ENCODE assay signal across 18 cellular contexts in the genomic region with DNA sequence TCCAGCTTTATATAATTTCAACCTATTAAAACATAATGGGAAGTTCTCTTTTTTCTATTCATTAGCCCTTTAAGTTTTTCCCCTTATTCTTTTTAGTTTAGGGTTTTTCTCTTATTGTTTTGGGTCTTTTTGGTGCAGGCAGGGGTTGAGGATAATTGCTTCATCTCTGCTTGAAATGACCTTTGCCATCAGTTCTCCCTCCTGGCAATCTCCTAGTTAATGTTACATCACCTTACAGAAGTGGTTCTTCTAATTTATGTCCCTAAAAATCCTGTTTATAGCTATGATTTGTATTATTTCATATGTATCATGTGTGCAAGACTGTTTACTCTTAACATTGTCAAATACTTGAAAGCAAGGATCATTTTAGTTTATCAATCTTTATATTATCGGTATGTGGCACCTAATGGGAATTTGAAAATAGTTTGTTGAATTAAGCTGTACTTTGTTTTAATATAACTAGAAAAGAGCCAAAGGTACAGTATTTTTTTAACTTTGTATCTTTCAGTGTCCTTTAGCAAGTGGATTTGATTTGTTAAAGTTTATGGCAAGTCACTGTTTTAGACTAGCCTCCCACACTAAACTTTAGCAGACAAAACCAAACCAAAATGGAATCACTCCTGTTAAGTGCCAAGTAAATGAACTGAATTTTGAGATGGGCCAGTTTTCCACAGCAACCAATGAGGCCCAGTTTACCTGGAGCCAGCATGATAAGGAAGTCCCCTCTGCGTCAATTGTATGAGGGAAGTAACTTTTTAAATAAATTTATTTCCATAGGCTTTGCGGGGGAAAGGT. TPM values are rescaled to one million over a fixed set of nuclear protein-coding genes. Genes with fewer than 3 reads are reported as not detected.
"Had no signal": no experiment of that assay in that cellular context is flagged by ENCODE, and none has a peak within 500 bp of the region (broad histone marks: within the 10 kb centered on the region; RNA-seq: fewer than 3 reads in every experiment).

No MANE protein-coding gene starts in this region.

- DNase-seq: effector CD4-positive, alpha-beta T cell; endodermal cell; erythroblast; foreskin keratinocyte; left colon; mammary epithelial cell; naive thymus-derived CD4-positive, alpha-beta T cell; posterior cingulate gyrus; small intestine; stimulated activated CD4-positive, alpha-beta T cell treated with anti-CD3 and anti-CD28 coated beads, Interleukin-12 subunit alpha, Interleukin-12 subunit beta, amount 100 ng/mL, for 4 hours; tibial artery; upper lobe of left lung; uterus had no signal

- H3K4me3 Mint-ChIP-seq: endodermal cell; naive thymus-derived CD4-positive, alpha-beta T cell; neural crest cell; stimulated activated naive CD8-positive, alpha-beta T cell treated with anti-CD3 and anti-CD28 coated beads, Interleukin-15, Interleukin-2, amounts not matched to agents 100 ng/mL and 50 ng/mL, for 24 hours had no signal

- ATAC-seq: foreskin keratinocyte; left colon; naive thymus-derived CD4-positive, alpha-beta T cell had no signal

- H3K27ac Mint-ChIP-seq: endodermal cell; stimulated activated naive CD8-positive, alpha-beta T cell treated with anti-CD3 and anti-CD28 coated beads, Interleukin-15, Interleukin-2, amounts not matched to agents 100 ng/mL and 50 ng/mL, for 24 hours had no signal

- H3K4me1 Mint-ChIP-seq: neural crest cell had no signal

- H3K27me3 Mint-ChIP-seq: naive thymus-derived CD4-positive, alpha-beta T cell; stimulated activated naive CD8-positive, alpha-beta T cell treated with anti-CD3 and anti-CD28 coated beads, Interleukin-15, Interleukin-2, amounts not matched to agents 100 ng/mL and 50 ng/mL, for 24 hours had no signal

RNA-seq across cellular contexts. Expression of a gene that starts 26.6 kb away (rescaled TPM):
- total RNA-seq: dermis microvascular lymphatic vessel endothelial cell, endothelial cell of umbilical vein, pulmonary artery endothelial cell had no signal
